ENCODE assay signal across 25 cellular contexts in genomic region chr14:64213079-64213478, GRCh38.
DNase-seq lines count a peak whose midpoint lies in the region; ATAC-seq, FAIRE-seq and TF ChIP-seq lines count a peak whose summit lies in the region.
"Had no signal": no experiment of that assay in that cellular context is flagged by ENCODE, and none has a peak within 500 bp of the region (broad histone marks: within the 10 kb centered on the region; RNA-seq: fewer than 3 reads in every experiment).

No MANE protein-coding gene starts in this region.

- no peak overlapping the region for H3K4me3 ChIP-seq in GM23248
- no peak overlapping the region for H3K4me3 ChIP-seq in left lung
- H3K4me3 ChIP-seq in smooth muscle cell: no peak overlapping the region
- H3K4me3 ChIP-seq: skin epidermis had no signal

- DNase-seq in GM23248 (peak; percentile 7), amniotic epithelial cell (ENCODE audit: low read depth) (peak; percentile 52), left lung (peak in 1 of 2 donors; percentile 60), smooth muscle cell (lab: John Stamatoyannopoulos, UW; ENCODE audit: unreplicated experiment) (no peak), dedifferentiated amniotic fluid mesenchymal stem cell (ENCODE audit: extremely low spot score) (no peak), SW480 (ENCODE audit: low spot score) (no peak), GM12892 (ENCODE audit: insufficient read length) (no peak)
- DNase-seq: activated CD4-positive, CD25-positive, alpha-beta regulatory T cell treated with anti-CD3 and anti-CD28 coated beads, Interleukin-2, amount 50 U/mL, for 72 hours; activated CD8-positive, alpha-beta memory T cell treated with anti-CD3 and anti-CD28 coated beads for 24 hours; activated T-cell treated with anti-CD3 and anti-CD28 coated beads, Interleukin-2, amount 50 U/mL, for 72 hours; AML-193; CD8-positive, alpha-beta memory T cell; cortex of kidney; hippocampal formation; islet precursor cell; natural killer cell; NCI-H1092 treated with DMSO at 0.1 percent for 48 hours; NCI-H524 treated with DMSO at 0.1 percent for 48 hours; stimulated activated naive CD4-positive, alpha-beta T cell treated with Interleukin-2 at 50 U/mL for 16 hours had no signal

- intact Hi-C loops in left lung (cut with DNase I): no loop called here

- no peaks in the 10 kb centered on the region for H3K27me3 ChIP-seq in GM23248 (replicated peaks; ENCODE audit: insufficient read depth)
- H3K27me3 ChIP-seq in left lung: no peaks in the 10 kb centered on the region
- no peaks in the 10 kb centered on the region for H3K27me3 ChIP-seq in smooth muscle cell (ENCODE audit: low read depth)

- H3K9me3 ChIP-seq in GM23248 (ENCODE audit: low read depth) (no peaks in the 10 kb centered on the region), left lung (no peaks in the 10 kb centered on the region), smooth muscle cell (replicated peaks; ENCODE audit: low read depth) (no peaks in the 10 kb centered on the region)

- H3K79me2 ChIP-seq in GM23248 (ENCODE audit: insufficient read depth) (no peaks in the 10 kb centered on the region), smooth muscle cell (ENCODE audit: low read depth) (no peaks in the 10 kb centered on the region)

- H3K36me3 ChIP-seq in GM23248 (ENCODE audit: low read depth) (no peaks in the 10 kb centered on the region), left lung (peaks cover 0 to 96% of the 10 kb centered on the region in 2 donors), smooth muscle cell (ENCODE audit: low read depth) (no peaks in the 10 kb centered on the region)

- FAIRE-seq in GM12892 (lab: Jason Lieb, UNC): no peak
- FAIRE-seq: endometrium had no signal

- in situ Hi-C loops in GM23248 (cut with MboI): no loop called here

- no peak overlapping the region for H3K27ac ChIP-seq in GM23248
- peak overlapping the region; percentile 59 to 70 for H3K27ac ChIP-seq in left lung
- peak overlapping the region; percentile 85 for H3K27ac ChIP-seq in smooth muscle cell (ENCODE audit: low read depth)
- H3K27ac ChIP-seq: RWPE1, skin epidermis had no signal

- H4K20me1 ChIP-seq in GM23248 (ENCODE audit: insufficient read depth): no peaks in the 10 kb centered on the region
- no peaks in the 10 kb centered on the region for H4K20me1 ChIP-seq in smooth muscle cell (ENCODE audit: low read depth)

- no peak for TF ChIP-seq CTCF in left lung (IDR thresholded peaks at IDR 0.05)
- TF ChIP-seq CTCF in smooth muscle cell (IDR thresholded peaks at IDR 0.05; ENCODE audit: borderline replicate concordance, insufficient read depth, poor library complexity, severe bottlenecking): no peak

- no peak overlapping the region for H3K9ac ChIP-seq in GM23248
- H3K9ac ChIP-seq in smooth muscle cell (ENCODE audit: low read depth): peak overlapping the region; percentile 34

- no peak for TF ChIP-seq POLR2A in GM12892 (IDR thresholded peaks at IDR 0.05; ENCODE audit: low read depth, low read length)

- H3K4me1 ChIP-seq in GM23248 (ENCODE audit: insufficient read depth) (no peaks in the 10 kb centered on the region), left lung (peaks cover 12 to 14% of the 10 kb centered on the region in 2 donors), smooth muscle cell (ENCODE audit: low read depth) (peaks cover 5% of the 10 kb centered on the region)

- 89 to 93% methylated on average over 5 of the region's 5 CpGs for WGBS in GM23248 (ENCODE audit: low coverage in 1 of 2, low lambda C conversion rate in 2 of 2, missing lambda C conversion rate in 2 of 2), 2 experiments
- 68% methylated on average over 5 of the region's 5 CpGs for WGBS in smooth muscle cell (ENCODE audit: low lambda C conversion rate)

- no peaks in the 10 kb centered on the region for H3K9me2 ChIP-seq in GM23248 (ENCODE audit: insufficient read depth)

- H2AFZ ChIP-seq in GM23248 (no peak overlapping the region), smooth muscle cell (ENCODE audit: low read depth) (no peak overlapping the region)

- no peaks in the 10 kb centered on the region for H3F3A ChIP-seq in GM23248 (ENCODE audit: insufficient read depth)
- peaks cover 14% of the 10 kb centered on the region for H3F3A ChIP-seq in smooth muscle cell (ENCODE audit: low read depth)

- H3K4me2 ChIP-seq in GM23248 (ENCODE audit: unreplicated experiment): no peak overlapping the region
- H3K4me2 ChIP-seq in smooth muscle cell: peak overlapping the region; percentile 7

- ATAC-seq in left lung: peak; percentile 77
- no peak for ATAC-seq in GM19324 (IDR thresholded peaks at IDR 0.05; ENCODE audit: low FRiP score, unreplicated experiment)
- ATAC-seq: activated naive CD4-positive, alpha-beta T cell treated with anti-CD3 and anti-CD28 coated beads, Interleukin-2, amount 50 U/mL, for 72 hours; activated T-cell treated with anti-CD3 and anti-CD28 coated beads, Interleukin-2, amount 50 U/mL, for 72 hours; HCT116; natural killer cell had no signal

Comparison
In these comparisons a context has a peak if more than half of its experiments do, and no peak if none do; other contexts are left out.
1. DNase-seq: peak in GM23248 (single experiment) and amniotic epithelial cell (single experiment); none in smooth muscle cell (single experiment), dedifferentiated amniotic fluid mesenchymal stem cell (single experiment), SW480 (single experiment) and GM12892 (single experiment).